ENCODE assay signal across 8 cellular contexts in genomic region chr5:71067262-71067928, GRCh38. TPM values are rescaled to one million over a fixed set of nuclear protein-coding genes. Genes with fewer than 3 reads are reported as not detected.
DNase-seq lines count a peak whose midpoint lies in the region; ATAC-seq and TF ChIP-seq lines count a peak whose summit lies in the region.
"Not testable (repeated sequence)": the region's sequence is repeated elsewhere in the genome, so short reads cannot be mapped to it uniquely, and the experiment has no call there.

Gene GTF2H2, minus strand, starts transcription at chr5:71067676. Its CDS starts 4,913 bp downstream, at chr5:71062763.

- POLR2A ChIA-PET in OCI-LY7 (lab: Charles Lee): not testable (repeated sequence)

- H3K9me3 ChIP-seq in OCI-LY7 (ENCODE audit: low read length): not testable (repeated sequence)

- not testable (repeated sequence) for H3K4me1 Mint-ChIP-seq in activated naive CD8-positive, alpha-beta T cell treated with anti-CD3 and anti-CD28 coated beads for 36 hours

- not testable (repeated sequence) for H3K9me2 ChIP-seq in OCI-LY7 (ENCODE audit: insufficient read depth, low read length)

- not testable (repeated sequence) for H3K36me3 Mint-ChIP-seq in activated naive CD8-positive, alpha-beta T cell treated with anti-CD3 and anti-CD28 coated beads for 36 hours

- H2AFZ ChIP-seq in OCI-LY7 (ENCODE audit: low read length): not testable (repeated sequence)

- H3K4me3 Mint-ChIP-seq in activated naive CD8-positive, alpha-beta T cell treated with anti-CD3 and anti-CD28 coated beads for 36 hours: not testable (repeated sequence)

- not testable (repeated sequence) for H3K27me3 Mint-ChIP-seq in activated naive CD8-positive, alpha-beta T cell treated with anti-CD3 and anti-CD28 coated beads for 36 hours

- H3K27ac ChIP-seq in OCI-LY7 (ENCODE audit: low read depth, low read length, poor library complexity, severe bottlenecking): not testable (repeated sequence)

- CTCF ChIA-PET in OCI-LY7 (lab: Charles Lee; ENCODE audit: unreplicated experiment): not testable (repeated sequence)

- not testable (repeated sequence) for H3K27ac Mint-ChIP-seq in activated naive CD8-positive, alpha-beta T cell treated with anti-CD3 and anti-CD28 coated beads for 36 hours

- not testable (repeated sequence) for H4K20me1 ChIP-seq in OCI-LY7 (ENCODE audit: insufficient read depth, low read length)

- not testable (repeated sequence) for H3K79me2 ChIP-seq in OCI-LY7 (ENCODE audit: insufficient read depth, low read depth, low read length)

- not testable (repeated sequence) for H3K4me3 ChIP-seq in OCI-LY7 (ENCODE audit: low read depth, low read length, poor library complexity, severe bottlenecking)

- intact Hi-C loops in OCI-LY7 (cut with micrococcal nuclease; ENCODE audit: unreplicated experiment); Right ventricle myocardium superior (cut with DNase I): not testable (repeated sequence)

- not testable (repeated sequence) for TF ChIP-seq CTCF in OCI-LY7 (conservative IDR thresholded peaks at IDR 0.05; ENCODE audit: low read length)

- not testable (repeated sequence) for H3K4me1 ChIP-seq in OCI-LY7 (ENCODE audit: insufficient read depth, low read length, poor library complexity, severe bottlenecking)

- not testable (repeated sequence) for DNase-seq in OCI-LY7 (ENCODE audit: low spot score); activated naive CD8-positive, alpha-beta T cell treated with anti-CD3 and anti-CD28 coated beads for 36 hours; Right ventricle myocardium superior; occipital lobe (lab: John Stamatoyannopoulos, UW); ureter (ENCODE audit: low spot score)

- H3K4me2 ChIP-seq in OCI-LY7 (ENCODE audit: low read length): not testable (repeated sequence)

- not testable (repeated sequence) for BruUV-seq in OCI-LY7 (replicated peaks; lab: Mats Ljungman, UMichigan)

- ATAC-seq in GM18858 (IDR thresholded peaks at IDR 0.05; ENCODE audit: unreplicated experiment) (peak; percentile 95), GM21619 (IDR thresholded peaks at IDR 0.05; ENCODE audit: unreplicated experiment) (peak; percentile 98), HG03060 (IDR thresholded peaks at IDR 0.05; ENCODE audit: low read depth, unreplicated experiment) (peak; percentile 60), Right ventricle myocardium superior (ENCODE audit: poor library complexity) (peak; percentile 99)

- H3K36me3 ChIP-seq in OCI-LY7 (ENCODE audit: insufficient read depth, low read length): not testable (repeated sequence)

- H3K9me3 Mint-ChIP-seq in activated naive CD8-positive, alpha-beta T cell treated with anti-CD3 and anti-CD28 coated beads for 36 hours: not testable (repeated sequence)

RNA-seq across cellular contexts. Expression of gene GTF2H2, which starts in this region (rescaled TPM):
- total RNA-seq in OCI-LY7 (2014; rRNA removed; shearing (Covaris generic)): 39.2 and 55.0 TPM in 2 replicates
- total RNA-seq in OCI-LY7 (2022): 46.4 and 54.6 TPM in 2 replicates
- total RNA-seq in activated naive CD8-positive, alpha-beta T cell treated with anti-CD3 and anti-CD28 coated beads for 36 hours: 10 to 100 TPM; 45.0 to 46.1 TPM
- 13.9 TPM for total RNA-seq in Right ventricle myocardium superior
- 44.1 TPM for total RNA-seq in occipital lobe
- total RNA-seq in ureter: 39.5 TPM
